ENCODE assay signal across 20 cellular contexts in genomic region chr1:188949701-188950100, GRCh38.
"Had no signal": no experiment of that assay in that cellular context is flagged by ENCODE, and none has a peak within 500 bp of the region (broad histone marks: within the 10 kb centered on the region; RNA-seq: fewer than 3 reads in every experiment).

No MANE protein-coding gene starts in this region.

- ATAC-seq: activated naive CD4-positive, alpha-beta T cell treated with anti-CD3 and anti-CD28 coated beads, Interleukin-2, amount 50 U/mL, for 72 hours; gastrocnemius medialis; left ventricle myocardium superior; natural killer cell; psoas muscle; right cardiac atrium; stimulated activated effector memory CD8-positive, alpha-beta T cell treated with anti-CD3 and anti-CD28 coated beads, Interleukin-12 subunit alpha, Interleukin-12 subunit beta, amount 100 ng/mL, for 72 hours had no signal

- H3K27ac ChIP-seq: gastrocnemius medialis, ovary, psoas muscle, skin epidermis, stomach had no signal

- H3K9me3 ChIP-seq: gastrocnemius medialis, ovary, psoas muscle had no signal

- FAIRE-seq: colon had no signal

- DNase-seq: activated CD4-positive, alpha-beta T cell treated with anti-CD3 and anti-CD28 coated beads, Interleukin-2, amount 50 U/mL, for 4 hours; activated gamma-delta T cell treated with Interleukin-2 at 50 U/mL for 16 hours; amniotic stem cell; endodermal cell; gastrocnemius medialis; head of caudate nucleus; kidney glomerular epithelial cell; left ventricle myocardium superior; natural killer cell; ovary; psoas muscle; right cardiac atrium; stimulated activated CD4-positive, alpha-beta T cell treated with anti-CD3 and anti-CD28 coated beads, Interleukin-15, amount 100 ng/mL, for 24 hours; stimulated activated CD4-positive, alpha-beta T cell treated with anti-CD3 and anti-CD28 coated beads, Interleukin-4, amount 100 ng/mL, for 1 hour; stomach; trophoblast cell had no signal

- H3K36me3 ChIP-seq: gastrocnemius medialis, ovary, stomach had no signal

- H3K4me3 ChIP-seq: gastrocnemius medialis, ovary, psoas muscle, skin epidermis, stomach had no signal

- H3K4me1 ChIP-seq: gastrocnemius medialis, psoas muscle, stomach had no signal

- H3K27me3 ChIP-seq: gastrocnemius medialis, ovary, stomach had no signal
